Comparison of ENCODE assay signal across 19 cellular contexts in genomic region chr1:220966473-220966872, GRCh38.
"Had no signal": no experiment of that assay in that cellular context is flagged by ENCODE, and none has a peak within 500 bp of the region (broad histone marks: within the 10 kb centered on the region; RNA-seq: fewer than 3 reads in every experiment).

No MANE protein-coding gene starts in this region.

- H3K36me3 ChIP-seq: colonic mucosa, pancreas, suprapubic skin, thyroid gland had no signal

- ATAC-seq: left colon; mucosa of descending colon; naive thymus-derived CD8-positive, alpha-beta T cell; pancreas; right cardiac atrium; stimulated activated effector memory CD8-positive, alpha-beta T cell treated with anti-CD3 and anti-CD28 coated beads, Interleukin-12 subunit alpha, Interleukin-12 subunit beta, amount 100 ng/mL, for 72 hours; stimulated activated naive CD8-positive, alpha-beta T cell treated with anti-CD3 and anti-CD28 coated beads, Interleukin-15, Interleukin-2, amounts not matched to agents 100 U/mL and 50 U/mL, for 24 hours had no signal

- H3K27me3 ChIP-seq: colonic mucosa, hepatocyte, pancreas, suprapubic skin, thyroid gland had no signal

- H3K4me1 ChIP-seq: colonic mucosa, pancreas, suprapubic skin, thyroid gland had no signal

- H3K9me3 ChIP-seq: colonic mucosa, mucosa of descending colon, pancreas, thyroid gland had no signal

- H3K4me2 ChIP-seq: hepatocyte had no signal

- H3K79me2 ChIP-seq: hepatocyte had no signal

- H2AFZ ChIP-seq: hepatocyte had no signal

- DNase-seq: colonic mucosa; dermis blood vessel endothelial cell; head of caudate nucleus; kidney; left colon; left ventricle myocardium superior; mucosa of descending colon; naive thymus-derived CD8-positive, alpha-beta T cell; nucleus accumbens; pancreas; small intestine; stimulated activated CD4-positive, alpha-beta T cell treated with anti-CD3 and anti-CD28 coated beads, Interleukin-4, amount 100 ng/mL, for 1 hour; stimulated activated CD8-positive, alpha-beta memory T cell treated with anti-CD3 and anti-CD28 coated beads, Interleukin-4, amount 100 ng/mL, for 48 hours; stimulated activated naive CD8-positive, alpha-beta T cell treated with anti-CD3 and anti-CD28 coated beads, Interleukin-15, Interleukin-2, amounts not matched to agents 100 U/mL and 50 U/mL, for 24 hours; thyroid gland had no signal

- H3K4me3 ChIP-seq: colonic mucosa, hepatocyte, mucosa of descending colon, pancreas, suprapubic skin, thyroid gland had no signal

- H3K27ac ChIP-seq: colonic mucosa, hepatocyte, pancreas, suprapubic skin, thyroid gland had no signal
